25 cellular contexts compared by ENCODE assay signal in the genomic region with DNA sequence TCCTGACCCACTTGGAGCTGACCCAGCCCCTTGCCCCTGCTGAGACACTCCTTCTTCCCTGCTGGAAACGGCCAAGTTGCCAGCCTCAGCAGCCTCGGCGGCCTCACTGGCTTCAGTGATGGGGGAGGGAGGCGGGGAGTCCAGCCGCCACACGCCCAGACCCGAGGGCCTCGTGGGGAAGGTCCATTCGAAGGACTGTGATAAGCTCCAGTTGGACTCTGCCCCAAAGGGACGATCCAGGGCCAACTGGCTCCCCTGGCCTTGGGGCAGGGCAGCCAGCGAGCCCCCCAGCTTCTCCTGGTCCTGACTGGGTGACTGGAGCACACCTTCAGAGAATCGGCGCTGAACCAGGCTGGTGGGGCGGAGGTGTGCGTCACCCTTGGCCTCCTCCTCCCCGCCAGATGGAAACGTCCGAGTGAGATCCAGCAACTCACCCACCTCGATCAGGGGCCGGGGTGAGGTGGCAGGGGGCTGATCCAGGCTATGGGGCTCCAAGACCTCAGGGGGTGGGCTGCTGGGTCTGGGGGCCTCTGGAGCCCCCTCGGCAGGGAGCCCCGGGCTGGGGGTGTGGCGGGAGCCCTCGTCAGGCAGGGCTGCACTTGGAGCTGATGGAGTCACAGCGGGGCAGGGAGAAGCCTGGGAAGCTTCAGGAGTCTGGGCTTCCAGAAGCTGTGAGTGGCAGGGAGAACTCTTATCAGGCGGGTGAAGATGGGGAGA. TPM values are rescaled to one million over a fixed set of nuclear protein-coding genes. Genes with fewer than 3 reads are reported as not detected.
DNase-seq lines count a peak whose midpoint lies in the region; ATAC-seq, FAIRE-seq and TF ChIP-seq lines count a peak whose summit lies in the region.
"Had no signal": no experiment of that assay in that cellular context is flagged by ENCODE, and none has a peak within 500 bp of the region (broad histone marks: within the 10 kb centered on the region; RNA-seq: fewer than 3 reads in every experiment).

No MANE protein-coding gene starts in this region.

- DNase-seq in NT2/D1 (ENCODE audit: low read depth, low spot score): no peak
- DNase-seq in H1 (ENCODE audit: low read depth in 1 of 2, low spot score in 2 of 2): no peak
- DNase-seq in lower lobe of right lung: no peak
- no peak for DNase-seq in thyroid gland
- no peak for DNase-seq in GM12892 (ENCODE audit: insufficient read length)
- DNase-seq in ACHN: no peak
- DNase-seq: activated CD4-positive, CD25-positive, alpha-beta regulatory T cell; activated CD8-positive, alpha-beta T cell treated with anti-CD3 and anti-CD28 coated beads for 36 hours; activated naive CD8-positive, alpha-beta T cell treated with anti-CD3 and anti-CD28 coated beads for 36 hours; activated T-cell treated with anti-CD3 and anti-CD28 coated beads, Interleukin-2, amount 50 U/mL, for 72 hours; COR-L47; EL; head of caudate nucleus; Karpas-422; midbrain; NCI-H1417; NCI-H526 treated with DMSO at 0.1 percent for 48 hours; stimulated activated naive CD4-positive, alpha-beta T cell; T-helper 2 cell had no signal

- no peak overlapping the region for H2BK12ac ChIP-seq in H1 (ENCODE audit: low read depth, low read length)

- no peak overlapping the region for H4K8ac ChIP-seq in H1 (ENCODE audit: extremely low read depth, insufficient read depth, low read length)

- H3K27me3 ChIP-seq in NT2/D1 (ENCODE audit: insufficient read depth, insufficient read length) (no peaks in the 10 kb centered on the region), H1 (replicated peaks in 1 of 4; ENCODE audit: control insufficient read depth in 3 of 4, extremely low read depth in 1 of 4, insufficient read depth in 3 of 4, low read length in 3 of 4) (no peaks in the 10 kb centered on the region), lower lobe of right lung (ENCODE audit: low read depth) (no peaks in the 10 kb centered on the region), thyroid gland (no peaks in the 10 kb centered on the region)
- H3K27me3 ChIP-seq: SJSA1 had no signal

- FAIRE-seq in H1 (lab: Jason Lieb, UNC) (no peak), GM12892 (lab: Jason Lieb, UNC) (no peak)
- FAIRE-seq: bronchial epithelial cell, islet of Langerhans, urothelium cell line had no signal

- no peak overlapping the region for H2AFZ ChIP-seq in H1 (ENCODE audit: low read length)

- H3K14ac ChIP-seq in H1 (ENCODE audit: insufficient read length): no peak overlapping the region

- no peak overlapping the region for H3K27ac ChIP-seq in H1 (ENCODE audit: low read depth, low read length)
- peak overlapping the region; percentile 41 for H3K27ac ChIP-seq in lower lobe of right lung
- peak overlapping the region in 2 of 3 donors; percentile 22 to 84 for H3K27ac ChIP-seq in thyroid gland
- H3K27ac ChIP-seq: SJSA1 had no signal

- H2BK120ac ChIP-seq in H1 (replicated peaks; ENCODE audit: low read depth, low read length): no peak overlapping the region

- ATAC-seq in lower lobe of right lung (no peak), GM18505 (IDR thresholded peaks at IDR 0.05; ENCODE audit: unreplicated experiment) (no peak)
- ATAC-seq: activated CD8-positive, alpha-beta T cell treated with anti-CD3 and anti-CD28 coated beads for 36 hours; activated T-cell treated with anti-CD3 and anti-CD28 coated beads, Interleukin-2, amount 50 U/mL, for 72 hours had no signal

- H3K79me1 ChIP-seq in H1 (ENCODE audit: low read depth, low read length): peaks cover 14% of the 10 kb centered on the region

- H3K4me3 ChIP-seq in NT2/D1 (ENCODE audit: insufficient read length, low read depth) (no peak overlapping the region), H1 (ENCODE audit: extremely low read depth in 1 of 4, insufficient read depth in 2 of 4, low read depth in 3 of 4, low read length in 4 of 4) (no peak overlapping the region), lower lobe of right lung (no peak overlapping the region), thyroid gland (replicated peaks in 1 of 3) (no peak overlapping the region)
- H3K4me3 ChIP-seq: SJSA1 had no signal

- H2AK5ac ChIP-seq in H1 (ENCODE audit: low read depth, low read length): 0 out of 2 replicates have a peak overlapping the region, but pooled peaks have one; percentile 39

- no peak for TF ChIP-seq RAD21 in H1 (IDR thresholded peaks at IDR 0.05 in 1 of 2, conservative IDR thresholded peaks at IDR 0.05 in 1 of 2; ENCODE audit: low read depth in 2 of 2, low read length in 2 of 2)

- peaks cover 89% of the 10 kb centered on the region for H3K36me3 ChIP-seq in NT2/D1 (ENCODE audit: insufficient read depth, insufficient read length, low read length)
- peaks cover 24 to 81% (median 59%) of the 10 kb centered on the region in 4 experiments for H3K36me3 ChIP-seq in H1 (ENCODE audit: control insufficient read depth in 2 of 4, insufficient read depth in 4 of 4, low read length in 3 of 4)
- peaks cover 82% of the 10 kb centered on the region for H3K36me3 ChIP-seq in lower lobe of right lung
- peaks cover 56 to 61% of the 10 kb centered on the region in 2 donors for H3K36me3 ChIP-seq in thyroid gland

- peaks cover 0 to 20% of the 10 kb centered on the region in 2 experiments for H4K20me1 ChIP-seq in H1 (replicated peaks in 1 of 2; ENCODE audit: control insufficient read depth in 1 of 2, insufficient read depth in 2 of 2, low read length in 2 of 2)

- no peak overlapping the region for H3K4me2 ChIP-seq in H1 (ENCODE audit: insufficient read depth in 1 of 2, low read depth in 2 of 2, low read length in 2 of 2)

- H3K23me2 ChIP-seq in H1 (ENCODE audit: low read depth, low read length): peaks cover 4% of the 10 kb centered on the region; the same call in 1 of the 2 replicates

- CTCF ChIA-PET in H1 (lab: Charles Lee; ENCODE audit: partially characterized antibody): interaction anchor here (1.1 kb wide), 2 partner anchors 30 to 34 kb away, joined by 3 to 4 read pairs; no protein-coding TSS in a partner anchor

- intact Hi-C loops in lower lobe of right lung (cut with DNase I): no loop called here
- intact Hi-C loops in thyroid gland (cut with DNase I): no loop called here

- 0 out of 2 replicates have a peak overlapping the region, but pooled peaks have one; percentile 53 for H2BK15ac ChIP-seq in H1 (ENCODE audit: low read length)

- in situ Hi-C loops in ACHN (cut with HindIII; ENCODE audit: low pct_ligation_motif_present, low pct_unique_long_range_greater_than_20kb, low sequenced_read_pairs): no loop called here

- no peak for TF ChIP-seq EP300 in H1 (IDR thresholded peaks at IDR 0.05; ENCODE audit: borderline replicate concordance in 1 of 2, low read depth in 2 of 2, low read length in 2 of 2)

- peaks cover 0 to 28% of the 10 kb centered on the region in 2 experiments; a peak in 2 of 4 replicates for H3K79me2 ChIP-seq in H1 (ENCODE audit: control insufficient read depth in 1 of 2, insufficient read depth in 2 of 2, low read length in 2 of 2)

- peak overlapping the region; percentile 66 for H2BK5ac ChIP-seq in H1 (ENCODE audit: low read depth, low read length)

- no peak overlapping the region for H3K18ac ChIP-seq in H1 (ENCODE audit: extremely low read depth, low read length)

- H2BK20ac ChIP-seq in H1 (ENCODE audit: low read length): no peak overlapping the region

- no peak overlapping the region for H4K91ac ChIP-seq in H1 (replicated peaks; ENCODE audit: insufficient read length, low read length)

- H3K4me1 ChIP-seq in NT2/D1 (ENCODE audit: insufficient read depth, insufficient read length) (peaks cover 33% of the 10 kb centered on the region), H1 (replicated peaks in 1 of 4; ENCODE audit: control insufficient read depth in 3 of 4, insufficient read depth in 4 of 4, low read length in 3 of 4) (peaks cover 15 to 36% (median 25%) of the 10 kb centered on the region in 4 experiments), lower lobe of right lung (peaks cover 85% of the 10 kb centered on the region), thyroid gland (peaks cover 48 to 72% of the 10 kb centered on the region in 2 donors)

- TF ChIP-seq POLR2A in H1 (IDR thresholded peaks at IDR 0.05; ENCODE audit: control extremely low read depth in 1 of 2, low read depth in 2 of 2, low read length in 2 of 2): no peak
- no peak for TF ChIP-seq POLR2A in thyroid gland (IDR thresholded peaks at IDR 0.05)
- no peak for TF ChIP-seq POLR2A in GM18505 (IDR thresholded peaks at IDR 0.05; ENCODE audit: borderline replicate concordance, extremely low read depth, insufficient read depth, insufficient read length)
- TF ChIP-seq POLR2A in GM12892 (IDR thresholded peaks at IDR 0.05; ENCODE audit: low read depth, low read length): no peak

- no peak for TF ChIP-seq CTCF in H1 (IDR thresholded peaks at IDR 0.05; ENCODE audit: control extremely low read depth in 1 of 3, insufficient read depth in 1 of 3, low read depth in 1 of 3, low read length in 3 of 3)
- no peak for TF ChIP-seq CTCF in lower lobe of right lung (IDR thresholded peaks at IDR 0.05)
- TF ChIP-seq CTCF in thyroid gland (IDR thresholded peaks at IDR 0.05): no peak

- peak overlapping the region; percentile 58 for H3K9ac ChIP-seq in NT2/D1 (ENCODE audit: insufficient read length, low read depth)
- H3K9ac ChIP-seq in H1 (replicated peaks in 1 of 4; ENCODE audit: extremely low read depth in 1 of 4, low read depth in 3 of 4, low read length in 3 of 4): no peak overlapping the region; a peak in 1 of 7 replicates

- POLR2A ChIA-PET in H1 (lab: Charles Lee; ENCODE audit: partially characterized antibody): interaction anchor here (0.7 to 45.7 kb wide), 6 partner anchors 6 to 333 kb away, joined by 4 to 1279 read pairs (median 5); a partner anchor contains a TSS

- whole genome bisulfite sequencing in H1 (ENCODE audit: extremely low coverage in 1 of 2, insufficient coverage in 1 of 2, insufficient read length in 1 of 2, insufficient replicate concordance in 2 of 2, low coverage in 1 of 2, low lambda C conversion rate in 2 of 2, missing lambda C conversion rate in 1 of 2), 2 experiments: 79% methylated on average over 15 of the region's 26 CpGs; no CpG with 5 or more reads in 1 of the 2 experiments
- 77 to 94% methylated on average over 7 to 12 of the region's 26 CpGs for WGBS in thyroid gland, 2 donors

- H4K5ac ChIP-seq in H1 (ENCODE audit: insufficient read length, low read depth, low read length): no peak overlapping the region

- H3K56ac ChIP-seq in H1 (replicated peaks; ENCODE audit: insufficient read length, low read depth, low read length): no peak overlapping the region

- no peak overlapping the region for H3K4ac ChIP-seq in H1 (replicated peaks; ENCODE audit: insufficient read length, low read depth, low read length)

- no peak overlapping the region for H3K23ac ChIP-seq in H1 (ENCODE audit: insufficient read length)

- H3K9me3 ChIP-seq in NT2/D1 (ENCODE audit: insufficient read depth, low read length): no peaks in the 10 kb centered on the region
- H3K9me3 ChIP-seq in H1 (ENCODE audit: insufficient read depth in 2 of 2, low read depth in 1 of 2, low read length in 1 of 2): no peaks in the 10 kb centered on the region
- no peaks in the 10 kb centered on the region for H3K9me3 ChIP-seq in lower lobe of right lung
- H3K9me3 ChIP-seq in thyroid gland: no peaks in the 10 kb centered on the region
- H3K9me3 ChIP-seq: SJSA1 had no signal

RNA-seq across cellular contexts. Expression of a gene that starts 11.5 kb away (rescaled TPM):
- 122 TPM in 2 replicates for total RNA-seq in H1 (2021; fragmentation: NEBNext Ultra II Directional; extraction: Animal tissue kit (Norgen Biotek cat#: 25700))
- polyA plus RNA-seq in H1 (2011; rRNA removed): 50.0 and 72.3 TPM in 2 replicates
- 35.2 TPM for polyA plus RNA-seq in H1 (2011; cell fraction: cytosol; rRNA removed)
- polyA plus RNA-seq in H1 (2011; cell fraction: nucleus; rRNA removed): 113 TPM
- 95.5 to 126 TPM (median 111 TPM) in 4 replicates for polyA plus RNA-seq in H1 (2012, experiment 1 of 2)
- 120 TPM for polyA plus RNA-seq in H1 (2012, experiment 2 of 2)
- polyA plus RNA-seq in H1 (2013, experiment 1 of 2): 157 TPM
- 155 TPM for polyA plus RNA-seq in H1 (2013, experiment 2 of 2)
- polyA minus RNA-seq in H1 (2011; rRNA and poly(A)+ RNA removed): 48.2 and 84.0 TPM in 2 replicates
- 38.4 TPM for polyA minus RNA-seq in H1 (2011; cell fraction: cytosol; rRNA and poly(A)+ RNA removed)
- polyA minus RNA-seq in H1 (2011; cell fraction: nucleus; rRNA and poly(A)+ RNA removed): 45.4 TPM
- 147 TPM for total RNA-seq in lower lobe of right lung
- total RNA-seq in thyroid gland: 100 to 1,000 TPM in 1 of 4 donors, 10 to 100 TPM in 3; 52.3 to 106 (median 85.2) TPM
- 5.8 TPM for polyA plus RNA-seq in GM12892 (2012; ENCODE audit: missing spikeins)

RNA-seq across cellular contexts. Expression of a gene that starts 22.5 kb away (rescaled TPM):
- total RNA-seq in H1 (2021; fragmentation: NEBNext Ultra II Directional; extraction: Animal tissue kit (Norgen Biotek cat#: 25700)): 259 and 261 TPM in 2 replicates
- polyA plus RNA-seq in H1 (2011; rRNA removed): 281 and 364 TPM in 2 replicates
- polyA plus RNA-seq in H1 (2011; cell fraction: cytosol; rRNA removed): 259 TPM
- polyA plus RNA-seq in H1 (2011; cell fraction: nucleus; rRNA removed): 297 TPM
- polyA plus RNA-seq in H1 (2012, experiment 1 of 2): 235 to 263 TPM (median 247 TPM) in 4 replicates
- 71.5 TPM for polyA plus RNA-seq in H1 (2012, experiment 2 of 2)
- polyA plus RNA-seq in H1 (2013, experiment 1 of 2): 195 TPM
- polyA plus RNA-seq in H1 (2013, experiment 2 of 2): 189 TPM
- 260 and 261 TPM in 2 replicates for polyA minus RNA-seq in H1 (2011; rRNA and poly(A)+ RNA removed)
- 101 TPM for polyA minus RNA-seq in H1 (2011; cell fraction: cytosol; rRNA and poly(A)+ RNA removed)
- polyA minus RNA-seq in H1 (2011; cell fraction: nucleus; rRNA and poly(A)+ RNA removed): 72.8 TPM
- total RNA-seq in lower lobe of right lung (62.2 TPM), thyroid gland (10 to 100 TPM; 70.0 to 86.5 (median 78.1) TPM)
- polyA plus RNA-seq in GM12892 (2012; ENCODE audit: missing spikeins): 117 TPM

RNA-seq across cellular contexts. Expression of a gene that starts 24.9 kb away (rescaled TPM):
- total RNA-seq in H1 (2021; fragmentation: NEBNext Ultra II Directional; extraction: Animal tissue kit (Norgen Biotek cat#: 25700)): 0.29 and 0.47 TPM in 2 replicates
- 0.45 and 1.1 TPM in 2 replicates for polyA plus RNA-seq in H1 (2011; rRNA removed)
- polyA plus RNA-seq in H1 (2011; cell fraction: cytosol; rRNA removed): 0.83 TPM
- polyA plus RNA-seq in H1 (2011; cell fraction: nucleus; rRNA removed): 1.2 TPM
- polyA plus RNA-seq in H1 (2012, experiment 1 of 2): 0.21 to 0.52 TPM (median 0.31 TPM) in 4 replicates
- polyA plus RNA-seq in H1 (2012, experiment 2 of 2): 0.76 TPM
- polyA plus RNA-seq in H1 (2013, experiment 1 of 2): 0.16 TPM
- polyA plus RNA-seq in H1 (2013, experiment 2 of 2): 0.15 TPM
- polyA minus RNA-seq in H1 (2011; rRNA and poly(A)+ RNA removed): 0.49 and 0.54 TPM in 2 replicates
- 1.4 TPM for polyA minus RNA-seq in H1 (2011; cell fraction: cytosol; rRNA and poly(A)+ RNA removed)
- polyA minus RNA-seq in H1 (2011; cell fraction: nucleus; rRNA and poly(A)+ RNA removed): 1.5 TPM
- total RNA-seq in lower lobe of right lung (not detected), thyroid gland (not detected)
- not detected for polyA plus RNA-seq in GM12892 (2012; ENCODE audit: missing spikeins)
- total RNA-seq: activated CD8-positive, alpha-beta T cell treated with anti-CD3 and anti-CD28 coated beads for 36 hours; activated naive CD8-positive, alpha-beta T cell treated with anti-CD3 and anti-CD28 coated beads for 36 hours; activated T-cell treated with anti-CD3 and anti-CD28 coated beads, Interleukin-2, amount 50 U/mL, for 72 hours; bronchial epithelial cell; renal cortical epithelial cell; SJSA1 had no signal
